16 cellular contexts compared by ENCODE assay signal in the genomic region with DNA sequence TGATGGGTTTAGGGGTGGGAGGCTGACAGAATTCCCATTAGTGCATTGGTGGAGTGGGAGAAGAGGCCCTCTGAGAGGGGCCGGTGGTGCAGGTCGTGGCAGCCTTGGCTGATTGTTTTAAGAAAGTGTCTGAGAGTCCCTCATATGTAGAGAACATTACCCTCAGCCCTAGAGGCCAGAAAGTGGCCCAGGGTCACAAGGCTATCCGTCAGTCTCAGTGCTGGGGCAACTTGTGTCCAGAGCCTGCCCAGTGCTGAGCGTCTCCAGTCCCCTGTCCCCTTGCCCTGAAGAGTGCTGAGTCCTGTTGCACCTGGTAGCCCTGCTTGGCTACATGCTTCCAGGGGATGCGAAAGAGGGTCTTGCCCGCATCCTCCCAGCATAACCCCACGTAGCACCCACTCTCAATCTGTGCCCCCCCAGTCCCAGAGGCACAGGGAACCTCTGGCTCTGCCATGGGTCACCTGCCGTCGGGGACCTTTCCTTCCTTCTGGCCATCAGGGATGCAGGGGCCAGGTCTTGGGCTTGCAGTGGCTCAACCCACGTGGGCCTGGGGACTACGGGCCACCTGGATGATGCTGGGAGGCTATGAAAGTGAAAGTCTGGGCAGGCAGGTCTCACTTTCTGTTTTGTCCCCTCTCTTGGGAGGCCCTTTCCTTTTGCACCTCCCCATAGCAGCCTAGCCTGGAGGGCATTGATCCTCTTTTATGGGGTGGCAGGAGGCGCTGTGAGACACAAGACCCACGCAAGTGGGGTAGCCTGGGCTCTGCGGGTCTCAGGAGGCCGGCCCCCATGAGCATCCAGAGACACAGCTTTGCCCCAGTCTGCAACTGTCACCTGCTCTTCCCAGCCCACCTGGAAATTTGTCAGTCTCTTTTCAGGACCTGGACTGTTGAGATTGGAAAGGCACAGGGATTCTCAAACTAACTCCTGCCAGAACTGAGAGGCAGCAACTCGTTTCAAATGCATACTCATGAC. TPM values are rescaled to one million over a fixed set of nuclear protein-coding genes. Genes with fewer than 3 reads are reported as not detected.
DNase-seq lines count a peak whose midpoint lies in the region; ATAC-seq and TF ChIP-seq lines count a peak whose summit lies in the region.
"Had no signal": no experiment of that assay in that cellular context is flagged by ENCODE, and none has a peak within 500 bp of the region (broad histone marks: within the 10 kb centered on the region; RNA-seq: fewer than 3 reads in every experiment).

No MANE protein-coding gene starts in this region.

- no peaks in the 10 kb centered on the region for H3K36me3 Mint-ChIP-seq in activated naive CD8-positive, alpha-beta T cell treated with anti-CD3 and anti-CD28 coated beads, Interleukin-2, amount 10 ng/mL, durations not matched to agents 7 days and 5 days
- H3K36me3 Mint-ChIP-seq in activated naive CD8-positive, alpha-beta T cell treated with anti-CD3 and anti-CD28 coated beads for 36 hours, result no peaks in the 10 kb centered on the region
- no peaks in the 10 kb centered on the region for H3K36me3 Mint-ChIP-seq in stimulated activated memory B cell treated with anti-CD40 and anti-IgM and Interleukin-4, amounts not matched to agents 10 μg/mL and 1 μg/mL and 100 μg/mL, for 72 hours

- H3K27me3 Mint-ChIP-seq in activated naive CD8-positive, alpha-beta T cell treated with anti-CD3 and anti-CD28 coated beads, Interleukin-2, amount 10 ng/mL, durations not matched to agents 7 days and 5 days, result peaks cover 20% of the 10 kb centered on the region
- peaks cover 31% of the 10 kb centered on the region for H3K27me3 Mint-ChIP-seq in activated naive CD8-positive, alpha-beta T cell treated with anti-CD3 and anti-CD28 coated beads for 36 hours
- H3K27me3 Mint-ChIP-seq in stimulated activated memory B cell treated with anti-CD40 and anti-IgM and Interleukin-4, amounts not matched to agents 10 μg/mL and 1 μg/mL and 100 μg/mL, for 72 hours, result peaks cover 19% of the 10 kb centered on the region

- H3K4me1 Mint-ChIP-seq in activated naive CD8-positive, alpha-beta T cell treated with anti-CD3 and anti-CD28 coated beads, Interleukin-2, amount 10 ng/mL, durations not matched to agents 7 days and 5 days, result peaks cover 25% of the 10 kb centered on the region
- peaks cover 3% of the 10 kb centered on the region for H3K4me1 Mint-ChIP-seq in activated naive CD8-positive, alpha-beta T cell treated with anti-CD3 and anti-CD28 coated beads for 36 hours
- H3K4me1 Mint-ChIP-seq in stimulated activated memory B cell treated with anti-CD40 and anti-IgM and Interleukin-4, amounts not matched to agents 10 μg/mL and 1 μg/mL and 100 μg/mL, for 72 hours, result peaks cover 22% of the 10 kb centered on the region

- POLR2A ChIA-PET in activated naive CD8-positive, alpha-beta T cell treated with anti-CD3 and anti-CD28 coated beads, Interleukin-2, amount 10 ng/mL, durations not matched to agents 7 days and 5 days (lab: Charles Lee), result interaction anchor here (0.7 kb wide), 1 partner anchor 161 kb away, joined by 5 read pairs; no protein-coding TSS in a partner anchor

- intact Hi-C loops in sigmoid colon (cut with DNase I), result no loop called here

- H3K27me3 ChIP-seq in sigmoid colon, result peaks cover 8 to 79% (median 39%) of the 10 kb centered on the region in 3 donors

- 65 to 66% methylated on average over 16 of the region's 16 CpGs for WGBS in sigmoid colon, 2 donors

- TF ChIP-seq EP300 in sigmoid colon (IDR thresholded peaks at IDR 0.05), result no peak

- H3K9me3 Mint-ChIP-seq in activated naive CD8-positive, alpha-beta T cell treated with anti-CD3 and anti-CD28 coated beads, Interleukin-2, amount 10 ng/mL, durations not matched to agents 7 days and 5 days, result no peaks in the 10 kb centered on the region
- no peaks in the 10 kb centered on the region for H3K9me3 Mint-ChIP-seq in activated naive CD8-positive, alpha-beta T cell treated with anti-CD3 and anti-CD28 coated beads for 36 hours
- H3K9me3 Mint-ChIP-seq in stimulated activated memory B cell treated with anti-CD40 and anti-IgM and Interleukin-4, amounts not matched to agents 10 μg/mL and 1 μg/mL and 100 μg/mL, for 72 hours, result no peaks in the 10 kb centered on the region
- H3K9me3 Mint-ChIP-seq: activated T-cell treated with anti-CD3 and anti-CD28 coated beads, Interleukin-2, amount 50 U/mL, for 24 hours had no signal

- H3K27ac Mint-ChIP-seq in activated naive CD8-positive, alpha-beta T cell treated with anti-CD3 and anti-CD28 coated beads, Interleukin-2, amount 10 ng/mL, durations not matched to agents 7 days and 5 days, result peak overlapping the region; percentile 15
- no peak overlapping the region for H3K27ac Mint-ChIP-seq in activated naive CD8-positive, alpha-beta T cell treated with anti-CD3 and anti-CD28 coated beads for 36 hours
- no peak overlapping the region for H3K27ac Mint-ChIP-seq in stimulated activated memory B cell treated with anti-CD40 and anti-IgM and Interleukin-4, amounts not matched to agents 10 μg/mL and 1 μg/mL and 100 μg/mL, for 72 hours
- H3K27ac Mint-ChIP-seq: activated T-cell treated with anti-CD3 and anti-CD28 coated beads, Interleukin-2, amount 50 U/mL, for 24 hours had no signal

- H3K36me3 ChIP-seq in sigmoid colon, result no peaks in the 10 kb centered on the region
- H3K36me3 ChIP-seq: brain microvascular endothelial cell, heart right ventricle had no signal

- no peak for TF ChIP-seq POLR2A in sigmoid colon (IDR thresholded peaks at IDR 0.05)

- peak; percentile 74 for ATAC-seq in activated naive CD8-positive, alpha-beta T cell treated with anti-CD3 and anti-CD28 coated beads, Interleukin-2, amount 10 ng/mL, durations not matched to agents 7 days and 5 days (ENCODE audit: low read depth)
- ATAC-seq in HG02759 (IDR thresholded peaks at IDR 0.05; ENCODE audit: unreplicated experiment) (peak; percentile 57), HG02763 (IDR thresholded peaks at IDR 0.05; ENCODE audit: unreplicated experiment) (no peak)
- ATAC-seq in stimulated activated memory B cell treated with anti-CD40 and anti-IgM and Interleukin-4, amounts not matched to agents 10 μg/mL and 1 μg/mL and 100 μg/mL, for 72 hours, result peak; percentile 80
- ATAC-seq: heart right ventricle had no signal

- DNase-seq in activated naive CD8-positive, alpha-beta T cell treated with anti-CD3 and anti-CD28 coated beads, Interleukin-2, amount 10 ng/mL, durations not matched to agents 7 days and 5 days, result no peak
- no peak for DNase-seq in activated naive CD8-positive, alpha-beta T cell treated with anti-CD3 and anti-CD28 coated beads for 36 hours
- DNase-seq in RPMI8226 (peak; percentile 76), sigmoid colon (no peak), midbrain (lab: John Stamatoyannopoulos, UW) (no peak)
- DNase-seq: activated T-cell treated with anti-CD3 and anti-CD28 coated beads, Interleukin-2, amount 50 U/mL, for 24 hours; brain microvascular endothelial cell; DMS53; heart right ventricle; NCI-H524; SHP77; stimulated activated CD4-positive, alpha-beta T cell treated with anti-CD3 and anti-CD28 coated beads, Interleukin-12 subunit alpha, Interleukin-12 subunit beta, amount 100 ng/mL, for 4 hours had no signal

- H3K9me3 ChIP-seq in sigmoid colon, result no peaks in the 10 kb centered on the region
- H3K9me3 ChIP-seq: heart right ventricle had no signal

- H3K4me1 ChIP-seq in sigmoid colon, result peaks cover 0 to 20% (median 17%) of the 10 kb centered on the region in 4 donors

- no peak for TF ChIP-seq CTCF in sigmoid colon (IDR thresholded peaks at IDR 0.05)

- no peak overlapping the region for H3K4me3 ChIP-seq in sigmoid colon
- H3K4me3 ChIP-seq: heart right ventricle had no signal

- H3K4me3 Mint-ChIP-seq in activated naive CD8-positive, alpha-beta T cell treated with anti-CD3 and anti-CD28 coated beads, Interleukin-2, amount 10 ng/mL, durations not matched to agents 7 days and 5 days, result peak overlapping the region; percentile 40
- H3K4me3 Mint-ChIP-seq in activated naive CD8-positive, alpha-beta T cell treated with anti-CD3 and anti-CD28 coated beads for 36 hours, result no peak overlapping the region
- H3K4me3 Mint-ChIP-seq in stimulated activated memory B cell treated with anti-CD40 and anti-IgM and Interleukin-4, amounts not matched to agents 10 μg/mL and 1 μg/mL and 100 μg/mL, for 72 hours, result no peak overlapping the region
- H3K4me3 Mint-ChIP-seq: activated T-cell treated with anti-CD3 and anti-CD28 coated beads, Interleukin-2, amount 50 U/mL, for 24 hours had no signal

- no peak overlapping the region for H3K27ac ChIP-seq in sigmoid colon
- H3K27ac ChIP-seq: brain microvascular endothelial cell, heart right ventricle had no signal

RNA-seq across cellular contexts. Expression of a gene that starts 12.2 kb away (rescaled TPM):
- not detected for total RNA-seq in activated naive CD8-positive, alpha-beta T cell treated with anti-CD3 and anti-CD28 coated beads, Interleukin-2, amount 10 ng/mL, durations not matched to agents 7 days and 5 days
- not detected for total RNA-seq in activated naive CD8-positive, alpha-beta T cell treated with anti-CD3 and anti-CD28 coated beads for 36 hours
- total RNA-seq in sigmoid colon, result 1 to 10 TPM in 3 of 4 donors, not detected in 1; 1.7 to 2.6 (median 2.0) TPM
- polyA plus RNA-seq in sigmoid colon, result 1 to 10 TPM in 1 of 3 donors, under 1 TPM in 1, not detected in 1; 0.60 to 1.2 TPM
- total RNA-seq: endothelial cell of umbilical vein had no signal

RNA-seq across cellular contexts. Expression of a gene that starts 12.3 kb away (rescaled TPM):
- total RNA-seq in activated naive CD8-positive, alpha-beta T cell treated with anti-CD3 and anti-CD28 coated beads, Interleukin-2, amount 10 ng/mL, durations not matched to agents 7 days and 5 days, result not detected
- not detected for total RNA-seq in activated naive CD8-positive, alpha-beta T cell treated with anti-CD3 and anti-CD28 coated beads for 36 hours
- total RNA-seq in sigmoid colon, result 1 to 10 TPM in 1 of 4 donors, not detected in 3; 1.1 TPM
- under 1 TPM in 1 of 3 donors, not detected in 2; 0.15 TPM for polyA plus RNA-seq in sigmoid colon
- total RNA-seq: endothelial cell of umbilical vein had no signal

RNA-seq across cellular contexts. Expression of a gene that starts 12.7 kb away (rescaled TPM):
- not detected for total RNA-seq in activated naive CD8-positive, alpha-beta T cell treated with anti-CD3 and anti-CD28 coated beads, Interleukin-2, amount 10 ng/mL, durations not matched to agents 7 days and 5 days
- not detected for total RNA-seq in activated naive CD8-positive, alpha-beta T cell treated with anti-CD3 and anti-CD28 coated beads for 36 hours
- not detected for total RNA-seq in sigmoid colon
- under 1 TPM in 2 of 3 donors, not detected in 1; 0.60 to 0.66 TPM for polyA plus RNA-seq in sigmoid colon
- total RNA-seq: endothelial cell of umbilical vein had no signal

RNA-seq across cellular contexts. Expression of a gene that starts 39.0 kb away (rescaled TPM):
- under 1 TPM; 0.31 to 0.39 TPM for total RNA-seq in activated naive CD8-positive, alpha-beta T cell treated with anti-CD3 and anti-CD28 coated beads, Interleukin-2, amount 10 ng/mL, durations not matched to agents 7 days and 5 days
- under 1 TPM; 0.21 to 0.36 TPM for total RNA-seq in activated naive CD8-positive, alpha-beta T cell treated with anti-CD3 and anti-CD28 coated beads for 36 hours
- under 1 TPM in 2 of 4 donors, not detected in 2; 0.16 to 0.81 TPM for total RNA-seq in sigmoid colon
- polyA plus RNA-seq in sigmoid colon, result under 1 TPM in 1 of 3 donors, not detected in 2; 0.39 TPM
